Comparison of ENCODE assay signal across 8 cellular contexts in genomic region chr2:182077451-182078142, GRCh38.
DNase-seq lines count a peak whose midpoint lies in the region; ATAC-seq, FAIRE-seq and TF ChIP-seq lines count a peak whose summit lies in the region.

No MANE protein-coding gene starts in this region.

- TF ChIP-seq CTCF in AG04449 (IDR thresholded peaks at IDR 0.05; ENCODE audit: insufficient read depth, low read length, missing control alignments) (peak; percentile 46), GM12872 (IDR thresholded peaks at IDR 0.05; ENCODE audit: insufficient read depth, low read depth, low read length) (peak; percentile 61), foreskin keratinocyte (conservative IDR thresholded peaks at IDR 0.05) (peak; percentile 87), pancreas (IDR thresholded peaks at IDR 0.05) (peak; percentile 18 to 59 (median 40))

- FAIRE-seq in pancreas (lab: Jason Lieb, UNC), result no peak

- H3K4me3 Mint-ChIP-seq in T-helper 2 cell treated with Interferon-gamma antibody and Interleukin-4, amounts not matched to agents 5 μg/mL and 100 μg/mL, for 36 hours, result no peak overlapping the region

- no peaks in the 10 kb centered on the region for H3K27me3 Mint-ChIP-seq in T-helper 2 cell treated with Interferon-gamma antibody and Interleukin-4, amounts not matched to agents 5 μg/mL and 100 μg/mL, for 36 hours (ENCODE audit: low read depth)

- intact Hi-C loops in pancreas (cut with DNase I), result loop anchor here in 1 of 3 donors (10.0 kb wide), 1 partner anchor 343 kb away; no protein-coding TSS in a partner anchor

- no peaks in the 10 kb centered on the region for H3K4me1 Mint-ChIP-seq in T-helper 2 cell treated with Interferon-gamma antibody and Interleukin-4, amounts not matched to agents 5 μg/mL and 100 μg/mL, for 36 hours (ENCODE audit: low read depth)

- H3K27me3 ChIP-seq in foreskin keratinocyte (no peaks in the 10 kb centered on the region), pancreas (no peaks in the 10 kb centered on the region)

- H3K27ac Mint-ChIP-seq in T-helper 2 cell treated with Interferon-gamma antibody and Interleukin-4, amounts not matched to agents 5 μg/mL and 100 μg/mL, for 36 hours, result no peak overlapping the region

- H3K27ac ChIP-seq in foreskin keratinocyte (peak overlapping the region; percentile 8), pancreas (no peak overlapping the region)

- H3K9me3 ChIP-seq in pancreas, result no peaks in the 10 kb centered on the region

- no peak overlapping the region for H3K4me3 ChIP-seq in AG04449 (ENCODE audit: low read depth, low read length)
- H3K4me3 ChIP-seq in pancreas, result no peak overlapping the region

- no peaks in the 10 kb centered on the region for H3K9me3 Mint-ChIP-seq in T-helper 2 cell treated with Interferon-gamma antibody and Interleukin-4, amounts not matched to agents 5 μg/mL and 100 μg/mL, for 36 hours

- ATAC-seq in HG02885 (IDR thresholded peaks at IDR 0.05; ENCODE audit: poor library complexity, unreplicated experiment), result peak; percentile 71
- ATAC-seq in foreskin keratinocyte, result peak; percentile 86
- peak; percentile 99 for ATAC-seq in pancreas
- no peak for ATAC-seq in GM18873 (IDR thresholded peaks at IDR 0.05; ENCODE audit: low FRiP score, unreplicated experiment)

- no peaks in the 10 kb centered on the region for H3K36me3 Mint-ChIP-seq in T-helper 2 cell treated with Interferon-gamma antibody and Interleukin-4, amounts not matched to agents 5 μg/mL and 100 μg/mL, for 36 hours (ENCODE audit: low read depth)

- DNase-seq in AG04449 (ENCODE audit: low read depth, low spot score) (peak; percentile 84), NCI-H1930 (lab: John Stamatoyannopoulos, UW) (peak; percentile 37 to 52), foreskin keratinocyte (peak; percentile 42 to 71), pancreas (peak in 5 of 6 donors; percentile 13 to 52 (median 35))
- DNase-seq in T-helper 2 cell treated with Interferon-gamma antibody and Interleukin-4, amounts not matched to agents 5 μg/mL and 100 μg/mL, for 36 hours (ENCODE audit: low spot score), result peak; percentile 5

- POLR2A ChIA-PET in AG04449 (lab: Yijun Ruan, JAX), result no interaction called here

- no peaks in the 10 kb centered on the region for H3K36me3 ChIP-seq in pancreas

- H3K4me1 ChIP-seq in foreskin keratinocyte (peaks cover 5% of the 10 kb centered on the region), pancreas (peaks cover 0 to 4% (median 0%) of the 10 kb centered on the region in 3 donors)

- 42 to 45% methylated on average over 11 of the region's 11 CpGs for WGBS in pancreas, 2 donors

- CTCF ChIA-PET in AG04449 (lab: Yijun Ruan, JAX), result interaction anchor here (0.6 to 3.3 kb wide), 39 partner anchors 9 to 1954 kb away, joined by 3 to 69 read pairs (median 5); partner anchors contain the start of genes ITPRID2 and PPP1R1C

Comparison
In these comparisons a context has a peak if more than half of its experiments do, and no peak if none do; other contexts are left out.
1. DNase-seq: peak in every context shown above with its lines; median percentile 84 in AG04449; 56 in foreskin keratinocyte; 44 in NCI-H1930; 35 in pancreas; 5 in T-helper 2 cell treated with Interferon-gamma antibody and Interleukin-4, amounts not matched to agents 5 μg/mL and 100 μg/mL, for 36 hours.